1 cellular context compared by ENCODE assay signal in genomic region chr9:113559834-113560620, GRCh38.
TF ChIP-seq lines count a peak whose summit lies in the region.

No MANE protein-coding gene starts in this region.

TF ChIP-seq in GM12878, 131 proteins besides CTCF, POLR2A, EP300 and RAD21:
- TF ChIP-seq ZNF217 (IDR thresholded peaks at IDR 0.05) (no peak), CHD2 (IDR thresholded peaks at IDR 0.05; ENCODE audit: borderline replicate concordance, low read depth, low read length) (no peak), YBX1 (IDR thresholded peaks at IDR 0.05) (no peak), ATF7 (IDR thresholded peaks at IDR 0.05; ENCODE audit: low read depth) (peak; percentile 22; the same call in 1 of the 2 replicates)
